Comparison of ENCODE assay signal across 1 cellular context in the genomic region with DNA sequence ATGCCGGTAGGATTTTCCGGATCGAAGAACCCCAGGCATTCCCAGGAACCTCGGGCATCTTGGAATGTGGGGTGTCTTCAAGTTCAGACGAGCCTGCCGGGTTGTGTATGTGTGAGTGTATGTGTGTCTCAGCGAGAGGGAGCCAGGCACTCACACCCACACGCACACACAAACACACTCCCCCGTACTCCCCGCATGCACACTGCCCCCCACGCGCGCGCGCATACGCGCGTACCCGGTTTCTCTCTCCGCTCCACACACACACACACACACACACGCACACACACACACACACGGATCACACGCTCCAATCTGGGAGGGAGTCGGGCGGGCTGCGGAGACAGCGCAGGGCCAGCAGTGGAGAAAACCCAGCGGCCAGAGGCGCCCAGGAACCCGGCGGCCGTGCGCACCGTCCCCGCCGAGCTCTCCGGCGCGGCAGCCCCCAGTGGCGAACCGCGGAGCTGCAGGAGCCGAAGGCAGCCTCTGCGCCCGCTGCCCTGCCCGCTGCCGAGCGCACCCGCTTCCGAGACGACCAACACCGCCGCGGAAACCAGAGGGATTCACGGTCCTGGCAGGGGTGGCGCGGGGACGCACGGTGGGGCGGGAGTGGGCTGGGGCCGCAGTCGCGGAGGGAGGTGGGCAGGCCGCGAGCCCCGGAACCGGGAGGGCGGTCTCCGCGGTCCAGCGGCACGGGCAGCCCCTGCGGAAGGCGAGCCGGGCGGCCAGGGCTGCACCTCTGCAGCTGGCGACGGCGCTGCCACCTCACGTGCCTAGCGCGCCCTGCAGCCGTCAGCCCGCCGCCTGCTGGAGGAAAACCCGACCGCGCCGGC.
A peak's percentile ranks its signal among the peaks of the same experiment; 100 is the strongest.
TF ChIP-seq lines count a peak whose summit lies in the region.

A gene (minus strand): TSS at position 125 of the 830 bp plus-strand sequence.

TF ChIP-seq in HEK293, 187 proteins besides CTCF, POLR2A, EP300 and RAD21 (continued from another document and continues in another):
- TF ChIP-seq ZNF600 (tag by site-specific recombination; IDR thresholded peaks at IDR 0.05) (peak; percentile 84), ZNF24 (tag by site-specific recombination; IDR thresholded peaks at IDR 0.05) (peak; percentile 81), ZBTB7A (tag by site-specific recombination; IDR thresholded peaks at IDR 0.05; ENCODE audit: low read depth) (no peak), ZNF184 (tag by site-specific recombination; IDR thresholded peaks at IDR 0.05) (0 out of 2 replicates have a peak, but pooled peaks have one; percentile 50), KLF1 (tag by site-specific recombination; IDR thresholded peaks at IDR 0.05) (no peak), GFI1B (tag by site-specific recombination; IDR thresholded peaks at IDR 0.05) (peak; percentile 68; the same call in 1 of the 2 replicates), SP2 (tag by site-specific recombination; IDR thresholded peaks at IDR 0.05) (peak; percentile 27), SETDB1 (IDR thresholded peaks at IDR 0.05; ENCODE audit: insufficient read length, low read length) (no peak), ZNF768 (tag by site-specific recombination; IDR thresholded peaks at IDR 0.05) (no peak), ZNF138 (tag by site-specific recombination; IDR thresholded peaks at IDR 0.05; ENCODE audit: borderline replicate concordance) (no peak), ZNF211 (tag by site-specific recombination; IDR thresholded peaks at IDR 0.05; ENCODE audit: low read depth) (no peak), ZNF121 (tag by site-specific recombination; IDR thresholded peaks at IDR 0.05) (no peak), ZNF501 (tag by site-specific recombination; IDR thresholded peaks at IDR 0.05) (peak; percentile 82; the same call in 1 of the 2 replicates), MZF1 (tag by site-specific recombination; IDR thresholded peaks at IDR 0.05; ENCODE audit: borderline replicate concordance) (0 out of 2 replicates have a peak, but pooled peaks have one; percentile 16), ZNF423 (tag by site-specific recombination; IDR thresholded peaks at IDR 0.05) (no peak), ZNF140 (tag by site-specific recombination; IDR thresholded peaks at IDR 0.05) (no peak), ZFP41 (tag by site-specific recombination; IDR thresholded peaks at IDR 0.05; ENCODE audit: borderline replicate concordance) (no peak), REPIN1 (tag by site-specific recombination; IDR thresholded peaks at IDR 0.05; ENCODE audit: low read depth) (0 out of 2 replicates have a peak, but pooled peaks have one; percentile 59), ZNF677 (tag by site-specific recombination; IDR thresholded peaks at IDR 0.05) (no peak), TRIM28 (IDR thresholded peaks at IDR 0.05; ENCODE audit: borderline replicate concordance, low read length) (no peak), ZSCAN30 (tag by site-specific recombination; IDR thresholded peaks at IDR 0.05) (peak; percentile 83), ZNF223 (tag by site-specific recombination; IDR thresholded peaks at IDR 0.05) (0 out of 2 replicates have a peak, but pooled peaks have one; percentile 35), HOXC10 (CRISPR knock-in tag; IDR thresholded peaks at IDR 0.05) (no peak)
- TF ChIP-seq, protein P1, sequence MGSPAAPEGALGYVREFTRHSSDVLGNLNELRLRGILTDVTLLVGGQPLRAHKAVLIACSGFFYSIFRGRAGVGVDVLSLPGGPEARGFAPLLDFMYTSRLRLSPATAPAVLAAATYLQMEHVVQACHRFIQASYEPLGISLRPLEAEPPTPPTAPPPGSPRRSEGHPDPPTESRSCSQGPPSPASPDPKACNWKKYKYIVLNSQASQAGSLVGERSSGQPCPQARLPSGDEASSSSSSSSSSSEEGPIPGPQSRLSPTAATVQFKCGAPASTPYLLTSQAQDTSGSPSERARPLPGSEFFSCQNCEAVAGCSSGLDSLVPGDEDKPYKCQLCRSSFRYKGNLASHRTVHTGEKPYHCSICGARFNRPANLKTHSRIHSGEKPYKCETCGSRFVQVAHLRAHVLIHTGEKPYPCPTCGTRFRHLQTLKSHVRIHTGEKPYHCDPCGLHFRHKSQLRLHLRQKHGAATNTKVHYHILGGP (tag by site-specific recombination; IDR thresholded peaks at IDR 0.05), result no peak
- TF ChIP-seq, protein P2, sequence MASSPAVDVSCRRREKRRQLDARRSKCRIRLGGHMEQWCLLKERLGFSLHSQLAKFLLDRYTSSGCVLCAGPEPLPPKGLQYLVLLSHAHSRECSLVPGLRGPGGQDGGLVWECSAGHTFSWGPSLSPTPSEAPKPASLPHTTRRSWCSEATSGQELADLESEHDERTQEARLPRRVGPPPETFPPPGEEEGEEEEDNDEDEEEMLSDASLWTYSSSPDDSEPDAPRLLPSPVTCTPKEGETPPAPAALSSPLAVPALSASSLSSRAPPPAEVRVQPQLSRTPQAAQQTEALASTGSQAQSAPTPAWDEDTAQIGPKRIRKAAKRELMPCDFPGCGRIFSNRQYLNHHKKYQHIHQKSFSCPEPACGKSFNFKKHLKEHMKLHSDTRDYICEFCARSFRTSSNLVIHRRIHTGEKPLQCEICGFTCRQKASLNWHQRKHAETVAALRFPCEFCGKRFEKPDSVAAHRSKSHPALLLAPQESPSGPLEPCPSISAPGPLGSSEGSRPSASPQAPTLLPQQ (tag by site-specific recombination; IDR thresholded peaks at IDR 0.05), result peak; percentile 92
- TF ChIP-seq, protein P3, sequence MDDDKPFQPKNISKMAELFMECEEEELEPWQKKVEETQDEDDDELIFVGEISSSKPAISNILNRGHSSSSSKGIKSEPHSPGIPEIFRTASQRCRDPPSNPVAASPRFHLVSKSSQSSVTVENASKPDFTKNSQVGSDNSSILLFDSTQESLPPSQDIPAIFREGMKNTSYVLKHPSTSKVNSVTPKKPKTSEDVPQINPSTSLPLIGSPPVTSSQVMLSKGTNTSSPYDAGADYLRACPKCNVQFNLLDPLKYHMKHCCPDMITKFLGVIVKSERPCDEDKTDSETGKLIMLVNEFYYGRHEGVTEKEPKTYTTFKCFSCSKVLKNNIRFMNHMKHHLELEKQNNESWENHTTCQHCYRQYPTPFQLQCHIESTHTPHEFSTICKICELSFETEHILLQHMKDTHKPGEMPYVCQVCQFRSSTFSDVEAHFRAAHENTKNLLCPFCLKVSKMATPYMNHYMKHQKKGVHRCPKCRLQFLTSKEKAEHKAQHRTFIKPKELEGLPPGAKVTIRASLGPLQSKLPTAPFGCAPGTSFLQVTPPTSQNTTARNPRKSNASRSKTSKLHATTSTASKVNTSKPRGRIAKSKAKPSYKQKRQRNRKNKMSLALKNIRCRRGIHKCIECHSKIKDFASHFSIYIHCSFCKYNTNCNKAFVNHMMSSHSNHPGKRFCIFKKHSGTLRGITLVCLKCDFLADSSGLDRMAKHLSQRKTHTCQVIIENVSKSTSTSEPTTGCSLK (tag by site-specific recombination; IDR thresholded peaks at IDR 0.05), result no peak
- TF ChIP-seq, protein P4, sequence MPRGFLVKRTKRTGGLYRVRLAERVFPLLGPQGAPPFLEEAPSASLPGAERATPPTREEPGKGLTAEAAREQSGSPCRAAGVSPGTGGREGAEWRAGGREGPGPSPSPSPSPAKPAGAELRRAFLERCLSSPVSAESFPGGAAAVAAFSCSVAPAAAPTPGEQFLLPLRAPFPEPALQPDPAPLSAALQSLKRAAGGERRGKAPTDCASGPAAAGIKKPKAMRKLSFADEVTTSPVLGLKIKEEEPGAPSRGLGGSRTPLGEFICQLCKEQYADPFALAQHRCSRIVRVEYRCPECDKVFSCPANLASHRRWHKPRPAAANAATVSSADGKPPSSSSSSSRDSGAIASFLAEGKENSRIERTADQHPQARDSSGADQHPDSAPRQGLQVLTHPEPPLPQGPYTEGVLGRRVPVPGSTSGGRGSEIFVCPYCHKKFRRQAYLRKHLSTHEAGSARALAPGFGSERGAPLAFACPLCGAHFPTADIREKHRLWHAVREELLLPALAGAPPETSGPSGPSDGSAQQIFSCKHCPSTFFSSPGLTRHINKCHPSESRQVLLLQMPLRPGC (tag by site-specific recombination; IDR thresholded peaks at IDR 0.05), result no peak
- TF ChIP-seq, protein P5, sequence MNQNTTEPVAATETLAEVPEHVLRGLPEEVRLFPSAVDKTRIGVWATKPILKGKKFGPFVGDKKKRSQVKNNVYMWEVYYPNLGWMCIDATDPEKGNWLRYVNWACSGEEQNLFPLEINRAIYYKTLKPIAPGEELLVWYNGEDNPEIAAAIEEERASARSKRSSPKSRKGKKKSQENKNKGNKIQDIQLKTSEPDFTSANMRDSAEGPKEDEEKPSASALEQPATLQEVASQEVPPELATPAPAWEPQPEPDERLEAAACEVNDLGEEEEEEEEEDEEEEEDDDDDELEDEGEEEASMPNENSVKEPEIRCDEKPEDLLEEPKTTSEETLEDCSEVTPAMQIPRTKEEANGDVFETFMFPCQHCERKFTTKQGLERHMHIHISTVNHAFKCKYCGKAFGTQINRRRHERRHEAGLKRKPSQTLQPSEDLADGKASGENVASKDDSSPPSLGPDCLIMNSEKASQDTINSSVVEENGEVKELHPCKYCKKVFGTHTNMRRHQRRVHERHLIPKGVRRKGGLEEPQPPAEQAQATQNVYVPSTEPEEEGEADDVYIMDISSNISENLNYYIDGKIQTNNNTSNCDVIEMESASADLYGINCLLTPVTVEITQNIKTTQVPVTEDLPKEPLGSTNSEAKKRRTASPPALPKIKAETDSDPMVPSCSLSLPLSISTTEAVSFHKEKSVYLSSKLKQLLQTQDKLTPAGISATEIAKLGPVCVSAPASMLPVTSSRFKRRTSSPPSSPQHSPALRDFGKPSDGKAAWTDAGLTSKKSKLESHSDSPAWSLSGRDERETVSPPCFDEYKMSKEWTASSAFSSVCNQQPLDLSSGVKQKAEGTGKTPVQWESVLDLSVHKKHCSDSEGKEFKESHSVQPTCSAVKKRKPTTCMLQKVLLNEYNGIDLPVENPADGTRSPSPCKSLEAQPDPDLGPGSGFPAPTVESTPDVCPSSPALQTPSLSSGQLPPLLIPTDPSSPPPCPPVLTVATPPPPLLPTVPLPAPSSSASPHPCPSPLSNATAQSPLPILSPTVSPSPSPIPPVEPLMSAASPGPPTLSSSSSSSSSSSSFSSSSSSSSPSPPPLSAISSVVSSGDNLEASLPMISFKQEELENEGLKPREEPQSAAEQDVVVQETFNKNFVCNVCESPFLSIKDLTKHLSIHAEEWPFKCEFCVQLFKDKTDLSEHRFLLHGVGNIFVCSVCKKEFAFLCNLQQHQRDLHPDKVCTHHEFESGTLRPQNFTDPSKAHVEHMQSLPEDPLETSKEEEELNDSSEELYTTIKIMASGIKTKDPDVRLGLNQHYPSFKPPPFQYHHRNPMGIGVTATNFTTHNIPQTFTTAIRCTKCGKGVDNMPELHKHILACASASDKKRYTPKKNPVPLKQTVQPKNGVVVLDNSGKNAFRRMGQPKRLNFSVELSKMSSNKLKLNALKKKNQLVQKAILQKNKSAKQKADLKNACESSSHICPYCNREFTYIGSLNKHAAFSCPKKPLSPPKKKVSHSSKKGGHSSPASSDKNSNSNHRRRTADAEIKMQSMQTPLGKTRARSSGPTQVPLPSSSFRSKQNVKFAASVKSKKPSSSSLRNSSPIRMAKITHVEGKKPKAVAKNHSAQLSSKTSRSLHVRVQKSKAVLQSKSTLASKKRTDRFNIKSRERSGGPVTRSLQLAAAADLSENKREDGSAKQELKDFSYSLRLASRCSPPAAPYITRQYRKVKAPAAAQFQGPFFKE (tag by site-specific recombination; IDR thresholded peaks at IDR 0.05; ENCODE audit: borderline replicate concordance), result no peak
- TF ChIP-seq, protein P6, sequence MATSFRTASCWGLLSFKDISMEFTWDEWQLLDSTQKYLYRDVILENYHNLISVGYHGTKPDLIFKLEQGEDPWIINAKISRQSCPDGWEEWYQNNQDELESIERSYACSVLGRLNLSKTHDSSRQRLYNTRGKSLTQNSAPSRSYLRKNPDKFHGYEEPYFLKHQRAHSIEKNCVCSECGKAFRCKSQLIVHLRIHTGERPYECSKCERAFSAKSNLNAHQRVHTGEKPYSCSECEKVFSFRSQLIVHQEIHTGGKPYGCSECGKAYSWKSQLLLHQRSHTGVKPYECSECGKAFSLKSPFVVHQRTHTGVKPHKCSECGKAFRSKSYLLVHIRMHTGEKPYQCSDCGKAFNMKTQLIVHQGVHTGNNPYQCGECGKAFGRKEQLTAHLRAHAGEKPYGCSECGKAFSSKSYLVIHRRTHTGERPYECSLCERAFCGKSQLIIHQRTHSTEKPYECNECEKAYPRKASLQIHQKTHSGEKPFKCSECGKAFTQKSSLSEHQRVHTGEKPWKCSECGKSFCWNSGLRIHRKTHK (tag by site-specific recombination; IDR thresholded peaks at IDR 0.05), result no peak
- TF ChIP-seq, protein P7, sequence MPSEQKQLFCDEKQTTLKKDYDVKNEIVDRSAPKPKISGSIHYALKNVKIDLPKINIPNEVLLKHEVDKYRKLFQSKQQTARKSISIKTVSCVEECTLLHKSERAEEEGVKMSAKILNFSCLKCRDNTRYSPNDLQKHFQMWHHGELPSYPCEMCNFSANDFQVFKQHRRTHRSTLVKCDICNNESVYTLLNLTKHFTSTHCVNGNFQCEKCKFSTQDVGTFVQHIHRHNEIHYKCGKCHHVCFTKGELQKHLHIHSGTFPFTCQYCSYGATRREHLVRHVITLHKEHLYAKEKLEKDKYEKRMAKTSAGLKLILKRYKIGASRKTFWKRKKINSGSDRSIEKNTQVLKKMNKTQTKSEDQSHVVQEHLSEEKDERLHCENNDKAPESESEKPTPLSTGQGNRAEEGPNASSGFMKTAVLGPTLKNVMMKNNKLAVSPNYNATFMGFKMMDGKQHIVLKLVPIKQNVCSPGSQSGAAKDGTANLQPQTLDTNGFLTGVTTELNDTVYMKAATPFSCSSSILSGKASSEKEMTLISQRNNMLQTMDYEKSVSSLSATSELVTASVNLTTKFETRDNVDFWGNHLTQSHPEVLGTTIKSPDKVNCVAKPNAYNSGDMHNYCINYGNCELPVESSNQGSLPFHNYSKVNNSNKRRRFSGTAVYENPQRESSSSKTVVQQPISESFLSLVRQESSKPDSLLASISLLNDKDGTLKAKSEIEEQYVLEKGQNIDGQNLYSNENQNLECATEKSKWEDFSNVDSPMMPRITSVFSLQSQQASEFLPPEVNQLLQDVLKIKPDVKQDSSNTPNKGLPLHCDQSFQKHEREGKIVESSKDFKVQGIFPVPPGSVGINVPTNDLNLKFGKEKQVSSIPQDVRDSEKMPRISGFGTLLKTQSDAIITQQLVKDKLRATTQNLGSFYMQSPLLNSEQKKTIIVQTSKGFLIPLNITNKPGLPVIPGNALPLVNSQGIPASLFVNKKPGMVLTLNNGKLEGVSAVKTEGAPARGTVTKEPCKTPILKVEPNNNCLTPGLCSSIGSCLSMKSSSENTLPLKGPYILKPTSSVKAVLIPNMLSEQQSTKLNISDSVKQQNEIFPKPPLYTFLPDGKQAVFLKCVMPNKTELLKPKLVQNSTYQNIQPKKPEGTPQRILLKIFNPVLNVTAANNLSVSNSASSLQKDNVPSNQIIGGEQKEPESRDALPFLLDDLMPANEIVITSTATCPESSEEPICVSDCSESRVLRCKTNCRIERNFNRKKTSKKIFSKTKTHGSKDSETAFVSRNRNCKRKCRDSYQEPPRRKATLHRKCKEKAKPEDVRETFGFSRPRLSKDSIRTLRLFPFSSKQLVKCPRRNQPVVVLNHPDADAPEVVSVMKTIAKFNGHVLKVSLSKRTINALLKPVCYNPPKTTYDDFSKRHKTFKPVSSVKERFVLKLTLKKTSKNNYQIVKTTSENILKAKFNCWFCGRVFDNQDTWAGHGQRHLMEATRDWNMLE (tag by site-specific recombination; conservative IDR thresholded peaks at IDR 0.05; ENCODE audit: low read depth), result no peak
- TF ChIP-seq, protein P8, sequence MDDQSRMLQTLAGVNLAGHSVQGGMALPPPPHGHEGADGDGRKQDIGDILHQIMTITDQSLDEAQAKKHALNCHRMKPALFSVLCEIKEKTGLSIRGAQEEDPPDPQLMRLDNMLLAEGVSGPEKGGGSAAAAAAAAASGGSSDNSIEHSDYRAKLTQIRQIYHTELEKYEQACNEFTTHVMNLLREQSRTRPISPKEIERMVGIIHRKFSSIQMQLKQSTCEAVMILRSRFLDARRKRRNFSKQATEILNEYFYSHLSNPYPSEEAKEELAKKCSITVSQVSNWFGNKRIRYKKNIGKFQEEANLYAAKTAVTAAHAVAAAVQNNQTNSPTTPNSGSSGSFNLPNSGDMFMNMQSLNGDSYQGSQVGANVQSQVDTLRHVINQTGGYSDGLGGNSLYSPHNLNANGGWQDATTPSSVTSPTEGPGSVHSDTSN (CRISPR knock-in tag; IDR thresholded peaks at IDR 0.05), result peak; percentile 85
